8 cellular contexts compared by ENCODE assay signal in the genomic region with DNA sequence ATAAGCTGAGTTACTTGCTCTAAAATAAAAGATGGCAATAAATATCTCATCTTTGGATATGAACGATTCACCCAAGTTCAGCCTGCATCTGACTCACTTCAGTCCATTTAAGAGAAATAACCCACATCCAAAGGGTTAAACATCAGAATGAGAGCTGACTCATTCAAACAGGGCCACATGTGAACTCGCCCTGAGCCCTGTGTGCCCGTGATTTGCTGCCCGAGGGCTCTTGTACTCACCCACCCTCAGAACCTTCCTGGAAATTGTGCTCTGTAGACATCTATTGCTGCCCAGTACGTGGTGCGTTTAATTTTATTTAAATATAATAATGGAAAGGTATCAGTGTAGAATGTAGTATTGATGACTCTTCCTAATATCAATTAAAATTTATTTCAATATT.
DNase-seq lines count a peak whose midpoint lies in the region; TF ChIP-seq lines count a peak whose summit lies in the region.

No MANE protein-coding gene starts in this region.

- 14% methylated on average over 6 of the region's 6 CpGs for WGBS in suprapubic skin

- H3K9me3 ChIP-seq in suprapubic skin = no peaks in the 10 kb centered on the region

- no peak for TF ChIP-seq POLR2A in suprapubic skin (IDR thresholded peaks at IDR 0.05)

- H3K27me3 ChIP-seq in suprapubic skin = no peaks in the 10 kb centered on the region

- no peak for TF ChIP-seq CTCF in suprapubic skin (IDR thresholded peaks at IDR 0.05)

- H3K36me3 ChIP-seq in suprapubic skin = no peaks in the 10 kb centered on the region

- POLR2A ChIA-PET in HEK293T (lab: Yijun Ruan, JAX) = no interaction called here

- no peaks in the 10 kb centered on the region for H3K27me3 Mint-ChIP-seq in IgD-negative memory B cell

- H3K27ac Mint-ChIP-seq in IgD-negative memory B cell = peak overlapping the region in 2 of 3 donors; percentile 21 to 78

- peak overlapping the region in 1 of 4 donors; percentile 47 for H3K4me3 Mint-ChIP-seq in IgD-negative memory B cell

- no peak overlapping the region for H3K4me3 ChIP-seq in suprapubic skin

- peaks cover 18 to 35% (median 31%) of the 10 kb centered on the region in 3 donors for H3K4me1 Mint-ChIP-seq in IgD-negative memory B cell

- TF ChIP-seq EP300 in suprapubic skin (IDR thresholded peaks at IDR 0.05) = no peak

- H3K27ac ChIP-seq in suprapubic skin = peak overlapping the region; percentile 49

- CTCF ChIA-PET in HEK293T (lab: Yijun Ruan, JAX) = interaction anchor here (0.7 to 1.9 kb wide), 2 partner anchors 19 to 89 kb away, joined by 3 to 5 read pairs; no protein-coding TSS in a partner anchor

- H3K4me1 ChIP-seq in suprapubic skin = peaks cover 71% of the 10 kb centered on the region

- H3K36me3 Mint-ChIP-seq in IgD-negative memory B cell = no peaks in the 10 kb centered on the region

- peak; percentile 69 for DNase-seq in ACHN
- peak; percentile 38 for DNase-seq in activated naive CD4-positive, alpha-beta T cell treated with anti-CD3 and anti-CD28 coated beads, Interleukin-2, amount 50 U/mL, for 16 hours
- peak; percentile 61 for DNase-seq in left kidney (ENCODE audit: low read depth, low spot score)
- no peak for DNase-seq in suprapubic skin (ENCODE audit: low spot score in 2 of 2)
- DNase-seq in superior temporal gyrus (ENCODE audit: extremely low spot score) = no peak
- DNase-seq in HEK293T (ENCODE audit: extremely low spot score) = no peak
- DNase-seq in NCI-H82 treated with DMSO at 0.1 percent for 48 hours (lab: John Stamatoyannopoulos, UW; ENCODE audit: unreplicated experiment) = no peak

- no peaks in the 10 kb centered on the region for H3K9me3 Mint-ChIP-seq in IgD-negative memory B cell

- in situ Hi-C loops in ACHN (cut with HindIII; ENCODE audit: low pct_ligation_motif_present, low pct_unique_long_range_greater_than_20kb, low sequenced_read_pairs) = no loop called here

TF ChIP-seq in HEK293T, 16 proteins besides CTCF, POLR2A, EP300 and RAD21:
- no peak for TF ChIP-seq ARNT (IDR thresholded peaks at IDR 0.05)
- TF ChIP-seq LEF1 (IDR thresholded peaks at IDR 0.05; ENCODE audit: borderline replicate concordance) = no peak
- no peak for TF ChIP-seq BHLHE40 (IDR thresholded peaks at IDR 0.05; ENCODE audit: borderline replicate concordance)
- TF ChIP-seq ZNF384 (IDR thresholded peaks at IDR 0.05) = no peak
- no peak for TF ChIP-seq SUZ12 (IDR thresholded peaks at IDR 0.05)
- TF ChIP-seq FOXM1 (IDR thresholded peaks at IDR 0.05; ENCODE audit: borderline replicate concordance) = no peak
- TF ChIP-seq NFRKB (IDR thresholded peaks at IDR 0.05) = no peak
- no peak for TF ChIP-seq CTBP1 (IDR thresholded peaks at IDR 0.05; ENCODE audit: borderline replicate concordance)
- no peak for TF ChIP-seq FOXA1 (IDR thresholded peaks at IDR 0.05)
- TF ChIP-seq HDGF (IDR thresholded peaks at IDR 0.05; ENCODE audit: borderline replicate concordance) = no peak
- TF ChIP-seq, protein P1, sequence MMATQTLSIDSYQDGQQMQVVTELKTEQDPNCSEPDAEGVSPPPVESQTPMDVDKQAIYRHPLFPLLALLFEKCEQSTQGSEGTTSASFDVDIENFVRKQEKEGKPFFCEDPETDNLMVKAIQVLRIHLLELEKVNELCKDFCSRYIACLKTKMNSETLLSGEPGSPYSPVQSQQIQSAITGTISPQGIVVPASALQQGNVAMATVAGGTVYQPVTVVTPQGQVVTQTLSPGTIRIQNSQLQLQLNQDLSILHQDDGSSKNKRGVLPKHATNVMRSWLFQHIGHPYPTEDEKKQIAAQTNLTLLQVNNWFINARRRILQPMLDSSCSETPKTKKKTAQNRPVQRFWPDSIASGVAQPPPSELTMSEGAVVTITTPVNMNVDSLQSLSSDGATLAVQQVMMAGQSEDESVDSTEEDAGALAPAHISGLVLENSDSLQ (IDR thresholded peaks at IDR 0.05) = no peak
- no peak for TF ChIP-seq SP1 (IDR thresholded peaks at IDR 0.05)
- no peak for TF ChIP-seq FOXK2 (IDR thresholded peaks at IDR 0.05)
- TF ChIP-seq ELF4 (IDR thresholded peaks at IDR 0.05) = no peak
- no peak for TF ChIP-seq L3MBTL2 (conservative IDR thresholded peaks at IDR 0.05)
- no peak for TF ChIP-seq TARDBP (IDR thresholded peaks at IDR 0.05)

Comparison
In these comparisons a context has a peak if more than half of its experiments do, and no peak if none do; other contexts are left out.
1. DNase-seq: peak in ACHN (single experiment), activated naive CD4-positive, alpha-beta T cell treated with anti-CD3 and anti-CD28 coated beads, Interleukin-2, amount 50 U/mL, for 16 hours (single experiment) and left kidney (single experiment); none in suprapubic skin (0 of 2), superior temporal gyrus (single experiment), HEK293T (single experiment) and NCI-H82 treated with DMSO at 0.1 percent for 48 hours (single experiment).